Comparison of ENCODE assay signal across 21 cellular contexts in genomic region chr17:60325730-60326524, GRCh38.
"Had no signal": no experiment of that assay in that cellular context is flagged by ENCODE, and none has a peak within 500 bp of the region (broad histone marks: within the 10 kb centered on the region; RNA-seq: fewer than 3 reads in every experiment).

No MANE protein-coding gene starts in this region.

- H2AFZ ChIP-seq: neural progenitor cell had no signal

- ATAC-seq: activated CD4-positive, alpha-beta T cell treated with anti-CD3 and anti-CD28 coated beads for 36 hours; activated CD8-positive, alpha-beta T cell treated with anti-CD3 and anti-CD28 coated beads, Interleukin-2, amount 10 ng/mL, durations not matched to agents 7 days and 5 days; activated naive CD4-positive, alpha-beta T cell treated with anti-CD3 and anti-CD28 coated beads, Interleukin-2, amount 50 U/mL, for 72 hours; stimulated activated naive B cell treated with anti-CD40 and anti-IgM and Interleukin-4, amounts not matched to agents 10 μg/mL and 1 μg/mL and 100 μg/mL, for 72 hours had no signal

- H3K4me3 ChIP-seq: neural progenitor cell, ovary, tibial artery, uterus had no signal

- H3K4me1 ChIP-seq: uterus had no signal

- H3K9me3 ChIP-seq: ovary, tibial artery, uterus had no signal

- H3K27me3 ChIP-seq: neural progenitor cell, ovary, tibial artery, uterus had no signal

- H3K36me3 ChIP-seq: neural progenitor cell, ovary, tibial artery, uterus had no signal

- H3K27ac ChIP-seq: neural progenitor cell, ovary, tibial artery, uterus, WERI-Rb-1 had no signal

- H3K4me2 ChIP-seq: neural progenitor cell had no signal

- H3K9ac ChIP-seq: neural progenitor cell had no signal

- DNase-seq: activated CD4-positive, alpha-beta T cell treated with anti-CD3 and anti-CD28 coated beads for 36 hours; activated CD8-positive, alpha-beta memory T cell treated with anti-CD3 and anti-CD28 coated beads, Interleukin-2, amount 50 U/mL, for 4 hours; activated CD8-positive, alpha-beta T cell treated with anti-CD3 and anti-CD28 coated beads, Interleukin-2, amount 10 ng/mL, durations not matched to agents 7 days and 5 days; activated effector memory CD4-positive, alpha-beta T cell treated with anti-CD3 and anti-CD28 coated beads, Interleukin-2, amount 50 U/mL, for 16 hours; activated T-cell treated with anti-CD3 and anti-CD28 coated beads, Interleukin-2, amount 50 U/mL, for 48 hours; caudate nucleus; cortex of kidney; effector CD8-positive, alpha-beta T cell; foreskin fibroblast; glutamatergic neuron; hypothalamus; mammary epithelial cell; ovary; stimulated activated CD4-positive, alpha-beta T cell treated with anti-CD3 and anti-CD28 coated beads, Interleukin-2, amount 100 ng/mL, for 48 hours; stimulated activated naive B cell treated with anti-CD40 and anti-IgM and Interleukin-4, amounts not matched to agents 10 μg/mL and 1 μg/mL and 100 μg/mL, for 72 hours; T-helper 1 cell; tibial artery; uterus; WERI-Rb-1 had no signal
